In genomic region chr9:99104459-99105151, GRCh38 we compare ENCODE assay signal across 8 cellular contexts. TPM values are rescaled to one million over a fixed set of nuclear protein-coding genes. Genes with fewer than 3 reads are reported as not detected.
A peak's percentile ranks its signal among the peaks of the same experiment; 100 is the strongest.
DNase-seq lines count a peak whose midpoint lies in the region; ATAC-seq and TF ChIP-seq lines count a peak whose summit lies in the region.

Gene TGFBR1, plus strand, starts transcription at chr9:99105113. Its CDS starts 93 bp downstream, at chr9:99105206.

- H3K9ac ChIP-seq in adipocyte (ENCODE audit: low read length) (peak within 1 kb of the TSS; percentile 90), trophoblast cell (ENCODE audit: low read length) (peak within 1 kb of the TSS; percentile 91)

- no peak within 1 kb of the TSS for H3K23ac ChIP-seq in trophoblast cell (ENCODE audit: low read length)

- TF ChIP-seq CTCF in GM12864 (IDR thresholded peaks at IDR 0.05; ENCODE audit: low read depth, low read length, missing control alignments), result no peak
- no peak for TF ChIP-seq CTCF in cardiac muscle cell (IDR thresholded peaks at IDR 0.05; ENCODE audit: low read depth, low read length)
- peak in 2 of 5 experiments; percentile 41 to 44 for TF ChIP-seq CTCF in tibial nerve (IDR thresholded peaks at IDR 0.05)

- H3K79me2 ChIP-seq in trophoblast cell (ENCODE audit: control insufficient read depth, insufficient read depth, low read length, poor library complexity), result peaks cover 8% of the 10 kb centered on the region

- no peaks in the 10 kb centered on the region for H3K9me3 ChIP-seq in adipocyte (ENCODE audit: control insufficient read depth, low read length)
- H3K9me3 ChIP-seq in cardiac muscle cell (ENCODE audit: low read depth), result no peaks in the 10 kb centered on the region
- H3K9me3 ChIP-seq in trophoblast cell (ENCODE audit: insufficient read depth, low read depth, low read length), result no peaks in the 10 kb centered on the region
- H3K9me3 ChIP-seq in tibial nerve, result no peaks in the 10 kb centered on the region

- H2BK120ac ChIP-seq in trophoblast cell (ENCODE audit: insufficient read depth, low read length, poor library complexity), result peak within 1 kb of the TSS; percentile 63

- H2BK5ac ChIP-seq in trophoblast cell (ENCODE audit: low read depth, low read length, poor library complexity), result peak within 1 kb of the TSS; percentile 79

- H3K36me3 ChIP-seq in adipocyte (ENCODE audit: control insufficient read depth, insufficient read depth, low read length, severe bottlenecking), result no peaks in the 10 kb centered on the region
- no peaks in the 10 kb centered on the region for H3K36me3 ChIP-seq in cardiac muscle cell
- no peaks in the 10 kb centered on the region for H3K36me3 ChIP-seq in trophoblast cell (ENCODE audit: control insufficient read depth in 1 of 2, insufficient read depth in 2 of 2, low read length in 2 of 2)
- H3K36me3 ChIP-seq in tibial nerve, result no peaks in the 10 kb centered on the region

- peak within 1 kb of the TSS; percentile 95 for H3K14ac ChIP-seq in trophoblast cell (ENCODE audit: low read length)

- peak; percentile 87 to 95 for TF ChIP-seq POLR2A in tibial nerve (IDR thresholded peaks at IDR 0.05)

- peaks cover 48% of the 10 kb centered on the region for H3K4me1 ChIP-seq in adipocyte (ENCODE audit: control insufficient read depth, insufficient read depth, low read length)
- peaks cover 7% of the 10 kb centered on the region for H3K4me1 ChIP-seq in cardiac muscle cell (ENCODE audit: low read depth)
- peaks cover 5 to 14% of the 10 kb centered on the region in 2 experiments for H3K4me1 ChIP-seq in trophoblast cell (ENCODE audit: control insufficient read depth in 1 of 2, insufficient read depth in 2 of 2, low read length in 2 of 2)
- peaks cover 0 to 46% (median 22%) of the 10 kb centered on the region in 4 donors for H3K4me1 ChIP-seq in tibial nerve

- peak within 1 kb of the TSS; percentile 89 for H2AFZ ChIP-seq in trophoblast cell (ENCODE audit: insufficient read depth, low read length, poor library complexity)

- peak; percentile 91 for ATAC-seq in HG02759 (IDR thresholded peaks at IDR 0.05; ENCODE audit: unreplicated experiment)

- peak within 1 kb of the TSS; percentile 75 for H4K12ac ChIP-seq in trophoblast cell (ENCODE audit: low read depth, low read length)

- peak within 1 kb of the TSS; percentile 71 for H2AK5ac ChIP-seq in trophoblast cell (ENCODE audit: low read length)

- peak; percentile 50 for DNase-seq in GM12864 (ENCODE audit: low read depth)
- peak; percentile 84 for DNase-seq in NCI-H128 (lab: John Stamatoyannopoulos, UW; ENCODE audit: unreplicated experiment)
- DNase-seq in T follicular helper cell (ENCODE audit: low read depth), result peak; percentile 87
- peak; percentile 98 for DNase-seq in adipocyte (ENCODE audit: low read depth)
- peak; percentile 96 to 97 for DNase-seq in cardiac muscle cell (ENCODE audit: low read depth in 1 of 2, low spot score in 1 of 2)
- peak; percentile 93 to 97 for DNase-seq in trophoblast cell
- peak; percentile 84 to 86 for DNase-seq in tibial nerve (ENCODE audit: low spot score in 2 of 2)

- peak within 1 kb of the TSS; percentile 85 for H4K91ac ChIP-seq in trophoblast cell (ENCODE audit: low read depth, low read length)

- H3K79me1 ChIP-seq in trophoblast cell (ENCODE audit: low read length), result peaks cover 12% of the 10 kb centered on the region

- peak within 1 kb of the TSS; percentile 96 for H3K4me2 ChIP-seq in trophoblast cell (ENCODE audit: low read length)

- WGBS in trophoblast cell (ENCODE audit: extremely low coverage, insufficient coverage, insufficient read length), result no CpG with 5 or more reads among the region's 60 CpGs
- 0 to 1% methylated on average over 22 to 32 of the region's 60 CpGs for WGBS in tibial nerve, 2 donors

- peak within 1 kb of the TSS; percentile 81 for H2BK12ac ChIP-seq in trophoblast cell (ENCODE audit: low read length)

- H4K8ac ChIP-seq in trophoblast cell (ENCODE audit: low read depth, low read length), result peak within 1 kb of the TSS; percentile 86

- peak in 1 of 2 donors; percentile 74 for TF ChIP-seq EP300 in tibial nerve (IDR thresholded peaks at IDR 0.05)

- peak within 1 kb of the TSS; percentile 81 for H3K4me3 ChIP-seq in GM12864 (ENCODE audit: low read depth, low read length)
- peak within 1 kb of the TSS; percentile 89 for H3K4me3 ChIP-seq in adipocyte (ENCODE audit: low read length)
- peak within 1 kb of the TSS; percentile 84 for H3K4me3 ChIP-seq in cardiac muscle cell
- peak within 1 kb of the TSS; percentile 85 for H3K4me3 ChIP-seq in trophoblast cell (ENCODE audit: low read depth, low read length)
- H3K4me3 ChIP-seq in tibial nerve, result peak within 1 kb of the TSS; percentile 90 to 94 (median 92)

- H3K27me3 ChIP-seq in adipocyte (replicated peaks; ENCODE audit: control insufficient read depth, insufficient read depth, low read length) (no peaks in the 10 kb centered on the region), cardiac muscle cell (no peaks in the 10 kb centered on the region), trophoblast cell (ENCODE audit: insufficient read depth, low read length) (no peaks in the 10 kb centered on the region), tibial nerve (no peaks in the 10 kb centered on the region)

- peak within 1 kb of the TSS; percentile 92 for H3K4ac ChIP-seq in trophoblast cell (ENCODE audit: low read depth, low read length)

- H3K27ac ChIP-seq in cardiac muscle cell (peak within 1 kb of the TSS; percentile 88), trophoblast cell (ENCODE audit: low read depth, low read length) (peak within 1 kb of the TSS; percentile 67), tibial nerve (peak within 1 kb of the TSS; percentile 86 to 97 (median 95))

- peak within 1 kb of the TSS; percentile 95 for H3K18ac ChIP-seq in trophoblast cell (ENCODE audit: low read length)

RNA-seq across cellular contexts. Expression of gene TGFBR1, which starts in this region (rescaled TPM):
- 17.2 and 18.1 TPM in 2 replicates for total RNA-seq in cardiac muscle cell
- polyA plus RNA-seq in cardiac muscle cell, result 11.1 and 25.0 TPM in 2 replicates
- 38.6 and 40.3 TPM in 2 replicates for polyA plus RNA-seq in trophoblast cell (2013)
- 10 to 100 TPM; 24.0 to 37.4 (median 31.8) TPM for total RNA-seq in tibial nerve

Comparison
In these comparisons a context has a peak if more than half of its experiments do, and no peak if none do; other contexts are left out.
1. Peak in every context shown above with its lines: DNase-seq, ATAC-seq, H3K4me3 ChIP-seq and H3K27ac ChIP-seq.